1 cellular context compared by ENCODE assay signal in genomic region chr5:140633081-140633471, GRCh38.
TF ChIP-seq lines count a peak whose summit lies in the region.

Gene CD14 (minus strand): TSS chr5:140633175. CDS start chr5:140633071, 104 bp downstream.

TF ChIP-seq in HepG2, 621 proteins besides CTCF, POLR2A, EP300 and RAD21 (continued from another document):
- TF ChIP-seq ZMAT5 (CRISPR knock-in tag; IDR thresholded peaks at IDR 0.05; ENCODE audit: borderline replicate concordance, low read depth), result no peak
- TF ChIP-seq ZBTB4 (CRISPR knock-in tag; IDR thresholded peaks at IDR 0.05; ENCODE audit: borderline replicate concordance), result no peak
- no peak for TF ChIP-seq SRSF1 (optimal IDR thresholded peaks at IDR 0.05; ENCODE audit: low read depth, low read length)
- no peak for TF ChIP-seq ZNF510 (CRISPR knock-in tag; IDR thresholded peaks at IDR 0.05; ENCODE audit: low read depth)
